Comparison of ENCODE assay signal across 22 cellular contexts in genomic region chr10:125916977-125917376, GRCh38. TPM values are rescaled to one million over a fixed set of nuclear protein-coding genes. Genes with fewer than 3 reads are reported as not detected.
"Had no signal": no experiment of that assay in that cellular context is flagged by ENCODE, and none has a peak within 500 bp of the region (broad histone marks: within the 10 kb centered on the region; RNA-seq: fewer than 3 reads in every experiment).

No MANE protein-coding gene starts in this region.

- H3K4me1 ChIP-seq: esophagus squamous epithelium, gastroesophageal sphincter, sigmoid colon, vagina had no signal

- DNase-seq: effector memory CD4-positive, alpha-beta T cell; esophagus squamous epithelium; foreskin fibroblast; glutamatergic neuron; mammary epithelial cell; naive thymus-derived CD8-positive, alpha-beta T cell; posterior cingulate gyrus; sigmoid colon; stimulated activated CD4-positive, alpha-beta T cell treated with anti-CD3 and anti-CD28 coated beads, Interleukin-2, amount 100 ng/mL, for 24 hours; stimulated activated CD4-positive, alpha-beta T cell treated with anti-CD3 and anti-CD28 coated beads, Interleukin-4, amount 100 ng/mL, for 4 hours; stimulated activated naive CD4-positive, alpha-beta T cell; stomach; substantia nigra; transverse colon had no signal

- H3K27ac Mint-ChIP-seq: naive thymus-derived CD8-positive, alpha-beta T cell had no signal

- H3K27me3 ChIP-seq: esophagus squamous epithelium, gastroesophageal sphincter, neutrophil, sigmoid colon, stomach, transverse colon, vagina had no signal

- H3K4me3 Mint-ChIP-seq: naive thymus-derived CD8-positive, alpha-beta T cell had no signal

- FAIRE-seq: endometrium had no signal

- H3K36me3 ChIP-seq: esophagus squamous epithelium, gastroesophageal sphincter, neutrophil, sigmoid colon, stomach, thoracic aorta, transverse colon, vagina had no signal

- H3K27ac ChIP-seq: epithelial cell of prostate, esophagus squamous epithelium, gastroesophageal sphincter, neutrophil, sigmoid colon, skin epidermis, stomach, thoracic aorta, transverse colon, vagina had no signal

- ATAC-seq: gastroesophageal sphincter; left lobe of liver; naive thymus-derived CD8-positive, alpha-beta T cell had no signal

- H3K9me3 ChIP-seq: gastroesophageal sphincter, neutrophil, sigmoid colon, stomach, thoracic aorta, transverse colon, vagina had no signal

- H3K4me3 ChIP-seq: esophagus squamous epithelium, gastroesophageal sphincter, sigmoid colon, skin epidermis, stomach, thoracic aorta, transverse colon, vagina had no signal

- H3K36me3 Mint-ChIP-seq: naive thymus-derived CD8-positive, alpha-beta T cell had no signal

RNA-seq across cellular contexts. Expression of gene FANK1, which starts 20.6 kb away (rescaled TPM):
- total RNA-seq: left lobe of liver, thoracic aorta had no signal
- polyA plus RNA-seq: naive thymus-derived CD8-positive, alpha-beta T cell had no signal
